In genomic region chr5:133635051-133635450, GRCh38 we compare ENCODE assay signal across 11 cellular contexts. TPM values are rescaled to one million over a fixed set of nuclear protein-coding genes. Genes with fewer than 3 reads are reported as not detected.
A peak's percentile ranks its signal among the peaks of the same experiment; 100 is the strongest.
DNase-seq lines count a peak whose midpoint lies in the region; ATAC-seq and TF ChIP-seq lines count a peak whose summit lies in the region.
"Had no signal": no experiment of that assay in that cellular context is flagged by ENCODE, and none has a peak within 500 bp of the region (broad histone marks: within the 10 kb centered on the region; RNA-seq: fewer than 3 reads in every experiment).

No MANE protein-coding gene starts in this region.

- H3K4me3 ChIP-seq in IMR-90 (ENCODE audit: insufficient read depth, low read depth, low read length) (no peak overlapping the region), brain microvascular endothelial cell (ENCODE audit: low read depth, low read length) (no peak overlapping the region)

- no peaks in the 10 kb centered on the region for H3K79me1 ChIP-seq in IMR-90 (ENCODE audit: low read depth in 1 of 2, low read length in 2 of 2)

- CTCF ChIA-PET in IMR-90 (lab: Yijun Ruan, JAX): no interaction called here

- no peak overlapping the region for H4K91ac ChIP-seq in IMR-90 (ENCODE audit: insufficient read depth, low read depth, low read length)

- no peaks in the 10 kb centered on the region for H4K20me1 ChIP-seq in IMR-90 (ENCODE audit: insufficient read depth, low read length)

- H3K23ac ChIP-seq in IMR-90 (ENCODE audit: low read depth, low read length): no peak overlapping the region

- H3K9me3 ChIP-seq in IMR-90 (ENCODE audit: control insufficient read depth, insufficient read depth, low read length): no peaks in the 10 kb centered on the region

- H3K4me1 ChIP-seq in IMR-90 (ENCODE audit: control insufficient read depth, insufficient read depth, low read length): no peaks in the 10 kb centered on the region

- POLR2A ChIA-PET in IMR-90 (lab: Charles Lee; ENCODE audit: unreplicated experiment): no interaction called here

- no peak overlapping the region for H2AFZ ChIP-seq in IMR-90 (replicated peaks; ENCODE audit: low read length, poor library complexity)

- no peaks in the 10 kb centered on the region for H3K9me1 ChIP-seq in IMR-90 (ENCODE audit: insufficient read depth, low read length)

- DNase-seq in DMS53 treated with DMSO at 0.1 percent for 48 hours (lab: John Stamatoyannopoulos, UW; ENCODE audit: unreplicated experiment) (peak; percentile 31), IMR-90 (peak; percentile 28), brain microvascular endothelial cell (peak; percentile 56), kidney tubule cell (ENCODE audit: low spot score) (peak; percentile 84), superior temporal gyrus (ENCODE audit: extremely low spot score) (no peak), left lobe of liver (ENCODE audit: low spot score) (no peak)
- DNase-seq: CD4-positive, CD25-positive, alpha-beta regulatory T cell; kidney; retina had no signal

- no peak overlapping the region for H2AK5ac ChIP-seq in IMR-90 (ENCODE audit: low read depth, low read length)

- no peaks in the 10 kb centered on the region for H3K36me3 ChIP-seq in IMR-90 (ENCODE audit: control insufficient read depth, insufficient read depth, low read length)
- no peaks in the 10 kb centered on the region for H3K36me3 ChIP-seq in brain microvascular endothelial cell (replicated peaks)

- no peak overlapping the region for H2AK9ac ChIP-seq in IMR-90 (replicated peaks; ENCODE audit: low read depth, low read length, poor library complexity)

- TF ChIP-seq POLR2A in IMR-90 (IDR thresholded peaks at IDR 0.05; ENCODE audit: low read depth, low read length): no peak

- peak; percentile 51; the same call in 1 of the 2 replicates for ATAC-seq in IMR-90 (ENCODE audit: low read depth)
- no peak for ATAC-seq in HG02588 (IDR thresholded peaks at IDR 0.05; ENCODE audit: unreplicated experiment)
- ATAC-seq in GM18868 (IDR thresholded peaks at IDR 0.05; ENCODE audit: unreplicated experiment): no peak
- ATAC-seq in left lobe of liver: no peak

- no TSS peak for BruUV-seq in IMR-90 (replicated peaks; lab: Mats Ljungman, UMichigan)

- TF ChIP-seq CTCF in IMR-90 (conservative IDR thresholded peaks at IDR 0.05; ENCODE audit: low read depth, low read length) (no peak), brain microvascular endothelial cell (IDR thresholded peaks at IDR 0.05; ENCODE audit: low read depth, low read length, missing control alignments) (no peak)

- no peaks in the 10 kb centered on the region for H3K27me3 ChIP-seq in IMR-90 (ENCODE audit: control insufficient read depth, insufficient read depth, low read length)
- H3K27me3 ChIP-seq in brain microvascular endothelial cell (replicated peaks): no peaks in the 10 kb centered on the region

- no peak overlapping the region for H4K5ac ChIP-seq in IMR-90 (ENCODE audit: low read depth, low read length)

- no peak overlapping the region for H3K56ac ChIP-seq in IMR-90 (ENCODE audit: extremely low read depth, insufficient read depth, low read length)

- no peak overlapping the region for H4K8ac ChIP-seq in IMR-90 (ENCODE audit: low read depth in 2 of 2, low read length in 2 of 2)

- H2BK15ac ChIP-seq in IMR-90 (ENCODE audit: low read depth, low read length): no peak overlapping the region

- H3K27ac ChIP-seq in IMR-90 (ENCODE audit: insufficient read depth, low read length) (no peak overlapping the region), brain microvascular endothelial cell (no peak overlapping the region)

- no peak overlapping the region for H2BK5ac ChIP-seq in IMR-90 (ENCODE audit: low read depth, low read length, poor library complexity, severe bottlenecking)

- no peak overlapping the region for H2BK120ac ChIP-seq in IMR-90 (ENCODE audit: low read depth, low read length)

- intact Hi-C loops in IMR-90 (cut with micrococcal nuclease): no loop called here

- in situ Hi-C loops in IMR-90 (cut with MboI; ENCODE audit: low sequenced_read_pairs): no loop called here
- in situ Hi-C loops in brain microvascular endothelial cell (cut with HindIII; ENCODE audit: low pct_ligation_motif_present, low sequenced_read_pairs): no loop called here

- dilution Hi-C loops in IMR-90 (cut with HindIII; ENCODE audit: low sequenced_read_pairs, unreplicated experiment): no loop called here

- no peak overlapping the region for H3K18ac ChIP-seq in IMR-90 (ENCODE audit: low read depth, low read length)

- no CpG with 5 or more reads among the region's 1 CpG for WGBS in IMR-90 (ENCODE audit: extremely low coverage in 2 of 2, insufficient read length in 1 of 2), 2 experiments

- H3K4me2 ChIP-seq in IMR-90 (ENCODE audit: low read depth, low read length): no peak overlapping the region

- no peak for TF ChIP-seq RAD21 in IMR-90 (IDR thresholded peaks at IDR 0.05; ENCODE audit: low read length)

- H2BK20ac ChIP-seq in IMR-90 (ENCODE audit: low read depth, low read length): no peak overlapping the region

- no peak overlapping the region for H3K14ac ChIP-seq in IMR-90 (replicated peaks; ENCODE audit: low read depth, low read length)

- H3K4ac ChIP-seq in IMR-90 (ENCODE audit: low read depth, low read length): no peak overlapping the region

- no peak overlapping the region for H3K9ac ChIP-seq in IMR-90 (ENCODE audit: low read depth, low read length)

TF ChIP-seq in IMR-90, 13 proteins besides CTCF, POLR2A, EP300 and RAD21:
- no peak for TF ChIP-seq MXI1 (IDR thresholded peaks at IDR 0.05; ENCODE audit: borderline replicate concordance, low read depth, low read length)
- no peak for TF ChIP-seq CEBPB (IDR thresholded peaks at IDR 0.05; ENCODE audit: low read depth, low read length)
- no peak for TF ChIP-seq SMC3 (IDR thresholded peaks at IDR 0.05; ENCODE audit: low read depth, low read length)
- TF ChIP-seq USF2 (IDR thresholded peaks at IDR 0.05; ENCODE audit: low read depth, low read length): no peak
- TF ChIP-seq RFX5 (IDR thresholded peaks at IDR 0.05; ENCODE audit: low read depth, low read length): no peak
- no peak for TF ChIP-seq BHLHE40 (IDR thresholded peaks at IDR 0.05; ENCODE audit: low read depth, low read length)
- TF ChIP-seq FOS (IDR thresholded peaks at IDR 0.05; ENCODE audit: low read depth, low read length): no peak
- no peak for TF ChIP-seq NFE2L2 (IDR thresholded peaks at IDR 0.05; ENCODE audit: low read depth, low read length)
- no peak for TF ChIP-seq ELK1 (IDR thresholded peaks at IDR 0.05; ENCODE audit: borderline replicate concordance, low read depth, low read length)
- no peak for TF ChIP-seq MAFK (IDR thresholded peaks at IDR 0.05; ENCODE audit: low read depth, low read length)
- no peak for TF ChIP-seq CHD1 (IDR thresholded peaks at IDR 0.05; ENCODE audit: low read depth, low read length)
- no peak for TF ChIP-seq MAZ (IDR thresholded peaks at IDR 0.05; ENCODE audit: borderline replicate concordance, low read depth, low read length)
TF ChIP-seq in IMR-90: peak in this region for 0.

RNA-seq across cellular contexts. Expression of gene FSTL4, which starts 22.7 kb away (rescaled TPM):
- total RNA-seq in IMR-90 (2012; rRNA removed) (0.18 TPM in 1 of 2 replicates, not detected in the other), left lobe of liver (not detected)
- polyA plus RNA-seq in IMR-90 (2012; rRNA removed): not detected in 2 replicates
- 0.01 and 0.04 TPM in 2 replicates for polyA plus RNA-seq in IMR-90 (2012; cell fraction: cytosol; rRNA removed)
- 0.03 TPM in 2 replicates for polyA plus RNA-seq in IMR-90 (2012; cell fraction: nucleus; rRNA removed; ENCODE audit: low replicate concordance)
- polyA plus RNA-seq: CD4-positive, CD25-positive, alpha-beta regulatory T cell had no signal

Comparison
In these comparisons a context has a peak if more than half of its experiments do, and no peak if none do; other contexts are left out.
1. DNase-seq: peak in DMS53 treated with DMSO at 0.1 percent for 48 hours (single experiment), IMR-90 (single experiment), brain microvascular endothelial cell (single experiment) and kidney tubule cell (single experiment); none in superior temporal gyrus (single experiment) and left lobe of liver (single experiment).